23 cellular contexts compared by ENCODE assay signal in the genomic region with DNA sequence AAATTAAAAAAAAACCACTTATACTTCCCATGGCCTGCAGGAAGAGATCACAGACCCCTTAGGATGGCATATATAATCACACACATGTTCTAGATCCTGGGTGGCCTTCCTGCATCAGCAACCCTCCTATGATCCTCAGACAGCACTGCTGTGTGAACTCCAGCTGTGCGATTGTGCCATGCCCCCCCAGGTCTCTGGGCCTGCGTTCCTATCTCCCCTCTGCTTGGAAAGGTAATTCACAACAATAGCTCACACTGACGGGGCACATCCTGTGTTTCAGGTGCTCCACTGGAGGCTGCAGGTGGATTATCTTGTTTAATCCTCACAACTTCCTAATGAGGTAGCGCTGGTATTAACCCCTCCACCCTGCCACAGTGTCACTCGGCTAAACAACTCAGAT.
"Had no signal": no experiment of that assay in that cellular context is flagged by ENCODE, and none has a peak within 500 bp of the region (broad histone marks: within the 10 kb centered on the region; RNA-seq: fewer than 3 reads in every experiment).

No MANE protein-coding gene starts in this region.

- FAIRE-seq: endometrium, islet of Langerhans, pancreas had no signal

- H3K27me3 ChIP-seq: pancreas, right atrium auricular region, upper lobe of left lung had no signal

- H3K4me3 Mint-ChIP-seq: activated CD4-positive, alpha-beta T cell treated with anti-CD3 and anti-CD28 coated beads, Interleukin-2, amount 10 ng/mL, durations not matched to agents 7 days and 5 days; activated CD8-positive, alpha-beta memory T cell treated with anti-CD3 and anti-CD28 coated beads, Interleukin-2, amount 10 ng/mL, durations not matched to agents 7 days and 5 days; activated CD8-positive, alpha-beta T cell treated with anti-CD3 and anti-CD28 coated beads for 36 hours; activated naive CD4-positive, alpha-beta T cell treated with anti-CD3 and anti-CD28 coated beads, Interleukin-2, amount 10 ng/mL, durations not matched to agents 7 days and 5 days; natural killer cell treated with Interleukin-12 subunit alpha and Interleukin-12 subunit beta and Interleukin-15 and Interleukin-18, amount 100 ng/mL, for 72 hours had no signal

- H3K9me3 ChIP-seq: heart right ventricle, neutrophil, pancreas, psoas muscle, right atrium auricular region, spleen, upper lobe of left lung had no signal

- ATAC-seq: activated CD8-positive, alpha-beta memory T cell treated with anti-CD3 and anti-CD28 coated beads, Interleukin-2, amount 10 ng/mL, durations not matched to agents 7 days and 5 days; activated CD8-positive, alpha-beta T cell treated with anti-CD3 and anti-CD28 coated beads for 36 hours; heart right ventricle; left ventricle myocardium superior; natural killer cell treated with Interleukin-12 subunit alpha and Interleukin-12 subunit beta and Interleukin-15 and Interleukin-18, amount 100 ng/mL, for 72 hours; psoas muscle; stimulated activated naive CD8-positive, alpha-beta T cell treated with anti-CD3 and anti-CD28 coated beads, Interleukin-15, Interleukin-2, amounts not matched to agents 100 U/mL and 50 U/mL, for 24 hours; T-helper 17 cell had no signal

- H3K4me1 Mint-ChIP-seq: activated CD4-positive, alpha-beta T cell treated with anti-CD3 and anti-CD28 coated beads, Interleukin-2, amount 10 ng/mL, durations not matched to agents 7 days and 5 days; activated naive CD4-positive, alpha-beta T cell treated with anti-CD3 and anti-CD28 coated beads, Interleukin-2, amount 10 ng/mL, durations not matched to agents 7 days and 5 days had no signal

- H3K36me3 Mint-ChIP-seq: activated CD8-positive, alpha-beta memory T cell treated with anti-CD3 and anti-CD28 coated beads, Interleukin-2, amount 10 ng/mL, durations not matched to agents 7 days and 5 days; activated naive CD4-positive, alpha-beta T cell treated with anti-CD3 and anti-CD28 coated beads, Interleukin-2, amount 10 ng/mL, durations not matched to agents 7 days and 5 days; natural killer cell treated with Interleukin-12 subunit alpha and Interleukin-12 subunit beta and Interleukin-15 and Interleukin-18, amount 100 ng/mL, for 72 hours had no signal

- H3K27ac ChIP-seq: cardiac muscle cell, heart right ventricle, neutrophil, pancreas, psoas muscle, right atrium auricular region, spleen, upper lobe of left lung had no signal

- DNase-seq: activated CD4-positive, alpha-beta T cell treated with anti-CD3 and anti-CD28 coated beads, Interleukin-2, amount 10 ng/mL, durations not matched to agents 7 days and 5 days; activated CD4-positive, CD25-positive, alpha-beta regulatory T cell treated with anti-CD3 and anti-CD28 coated beads, Interleukin-2, amount 50 U/mL, for 72 hours; activated CD8-positive, alpha-beta memory T cell treated with anti-CD3 and anti-CD28 coated beads, Interleukin-2, amount 10 ng/mL, durations not matched to agents 7 days and 5 days; activated CD8-positive, alpha-beta T cell treated with anti-CD3 and anti-CD28 coated beads for 36 hours; activated effector memory CD4-positive, alpha-beta T cell treated with anti-CD3 and anti-CD28 coated beads, Interleukin-2, amount 50 U/mL, for 16 hours; activated naive CD4-positive, alpha-beta T cell treated with anti-CD3 and anti-CD28 coated beads, Interleukin-2, amount 10 ng/mL, durations not matched to agents 7 days and 5 days; activated T-cell treated with anti-CD3 and anti-CD28 coated beads for 4 hours; amygdala; heart right ventricle; left ventricle myocardium superior; pancreas; psoas muscle; spleen; stimulated activated CD4-positive, alpha-beta T cell treated with anti-CD3 and anti-CD28 coated beads, Interleukin-4, amount 100 ng/mL, for 4 hours; stimulated activated naive CD8-positive, alpha-beta T cell treated with anti-CD3 and anti-CD28 coated beads, Interleukin-15, Interleukin-2, amounts not matched to agents 100 U/mL and 50 U/mL, for 24 hours; T-helper 17 cell; upper lobe of left lung had no signal

- H3K4me1 ChIP-seq: pancreas, psoas muscle, spleen, upper lobe of left lung had no signal

- H3K27ac Mint-ChIP-seq: activated CD4-positive, alpha-beta T cell treated with anti-CD3 and anti-CD28 coated beads, Interleukin-2, amount 10 ng/mL, durations not matched to agents 7 days and 5 days; activated CD8-positive, alpha-beta memory T cell treated with anti-CD3 and anti-CD28 coated beads, Interleukin-2, amount 10 ng/mL, durations not matched to agents 7 days and 5 days; activated CD8-positive, alpha-beta T cell treated with anti-CD3 and anti-CD28 coated beads for 36 hours; activated naive CD4-positive, alpha-beta T cell treated with anti-CD3 and anti-CD28 coated beads, Interleukin-2, amount 10 ng/mL, durations not matched to agents 7 days and 5 days; natural killer cell treated with Interleukin-12 subunit alpha and Interleukin-12 subunit beta and Interleukin-15 and Interleukin-18, amount 100 ng/mL, for 72 hours; T-helper 17 cell had no signal

- H3K9me3 Mint-ChIP-seq: activated CD4-positive, alpha-beta T cell treated with anti-CD3 and anti-CD28 coated beads, Interleukin-2, amount 10 ng/mL, durations not matched to agents 7 days and 5 days; activated CD8-positive, alpha-beta T cell treated with anti-CD3 and anti-CD28 coated beads for 36 hours; activated naive CD4-positive, alpha-beta T cell treated with anti-CD3 and anti-CD28 coated beads, Interleukin-2, amount 10 ng/mL, durations not matched to agents 7 days and 5 days; natural killer cell treated with Interleukin-12 subunit alpha and Interleukin-12 subunit beta and Interleukin-15 and Interleukin-18, amount 100 ng/mL, for 72 hours had no signal

- H3K4me3 ChIP-seq: cardiac muscle cell, heart right ventricle, pancreas, psoas muscle, right atrium auricular region, spleen, upper lobe of left lung had no signal

- H3K36me3 ChIP-seq: cardiac muscle cell, heart right ventricle, neutrophil, pancreas, right atrium auricular region, spleen, upper lobe of left lung had no signal
